In the genomic region with DNA sequence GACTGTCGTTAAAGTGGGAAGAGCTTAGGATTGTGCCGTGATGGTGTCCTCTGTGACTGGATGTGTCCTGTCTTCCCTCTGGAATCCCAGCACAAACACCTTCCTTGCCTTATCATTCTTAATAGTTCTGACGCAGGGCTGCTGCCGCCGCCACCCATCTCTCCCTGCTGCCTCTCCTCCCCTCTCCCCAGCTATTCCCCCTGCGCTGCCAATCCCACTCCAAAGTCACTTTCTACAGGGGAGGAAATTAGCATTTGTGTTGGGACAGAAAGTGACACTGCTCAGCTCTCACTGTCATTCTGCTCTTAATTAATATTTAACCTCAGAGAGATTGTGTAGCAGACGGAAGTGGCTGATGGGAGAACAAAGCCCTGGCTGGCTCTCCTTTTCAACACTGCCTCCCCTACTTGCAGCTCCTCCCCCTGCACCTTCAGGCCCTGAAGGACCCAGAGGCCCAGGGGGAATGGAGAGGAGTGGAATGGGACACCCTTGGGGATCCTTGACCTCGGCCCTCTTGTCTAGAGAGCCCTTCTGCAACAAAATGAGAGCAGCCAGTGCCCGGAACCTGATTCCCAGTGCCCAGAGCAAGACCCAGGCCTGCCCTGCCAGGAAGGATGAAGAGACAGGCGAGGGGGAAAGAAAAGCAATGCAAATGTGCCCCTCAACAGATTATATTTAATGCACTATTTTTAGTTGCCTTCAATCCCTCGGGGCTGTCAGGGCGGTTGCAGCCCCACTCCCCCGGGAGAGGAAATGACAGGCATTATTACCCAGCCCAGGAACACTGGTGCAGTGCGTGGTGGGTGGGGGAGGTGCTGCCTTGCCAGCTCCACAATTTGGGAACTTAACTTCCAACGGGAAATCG, we compare ENCODE assay signal across 1 cellular context.
TF ChIP-seq lines count a peak whose summit lies in the region.

No MANE protein-coding gene starts in this region.

TF ChIP-seq in H1, 55 proteins besides CTCF, POLR2A, EP300 and RAD21:
- TF ChIP-seq RXRA (IDR thresholded peaks at IDR 0.05; ENCODE audit: insufficient read depth, low read depth, low read length) (no peak), FOSL1 (IDR thresholded peaks at IDR 0.05; ENCODE audit: insufficient read depth, low read depth, low read length) (no peak), POU5F1 (IDR thresholded peaks at IDR 0.05; ENCODE audit: low read depth, low read length) (no peak), BACH1 (IDR thresholded peaks at IDR 0.05; ENCODE audit: low read length) (no peak)
